Comparison of ENCODE assay signal across 16 cellular contexts in genomic region chr4:121270384-121270783, GRCh38.
DNase-seq lines count a peak whose midpoint lies in the region; ATAC-seq and TF ChIP-seq lines count a peak whose summit lies in the region.
"Had no signal": no experiment of that assay in that cellular context is flagged by ENCODE, and none has a peak within 500 bp of the region (broad histone marks: within the 10 kb centered on the region; RNA-seq: fewer than 3 reads in every experiment).

No MANE protein-coding gene starts in this region.

- no peak overlapping the region for H3K4me3 ChIP-seq in cardiac fibroblast (replicated peaks in 1 of 2; ENCODE audit: low read depth in 2 of 2, low read length in 2 of 2)
- H3K4me3 ChIP-seq: GM23338, SJSA1 had no signal

- ATAC-seq in HG03045 (IDR thresholded peaks at IDR 0.05; ENCODE audit: unreplicated experiment) (no peak), GM19035 (IDR thresholded peaks at IDR 0.05; ENCODE audit: unreplicated experiment) (no peak), HG02623 (IDR thresholded peaks at IDR 0.05; ENCODE audit: unreplicated experiment) (no peak)
- ATAC-seq: GM23338, HepG2 had no signal

- intact Hi-C loops in head of caudate nucleus (cut with DNase I): no loop called here

- no peak for TF ChIP-seq CTCF in cardiac fibroblast (IDR thresholded peaks at IDR 0.05; ENCODE audit: low read depth, low read length)

- DNase-seq in HPDE6-E6E7 (ENCODE audit: extremely low spot score) (peak; percentile 25), NCI-H226 (peak; percentile 41), cardiac fibroblast (ENCODE audit: low read depth in 2 of 2) (peak; percentile 11 to 66), kidney glomerular epithelial cell (lab: John Stamatoyannopoulos, UW) (peak; percentile 4), head of caudate nucleus (no peak)
- DNase-seq: AML-193, Caco-2, Kasumi-1, NCI-H2227 treated with DMSO at 0.1 percent for 48 hours, NCI-H526 had no signal

Comparison
In these comparisons a context has a peak if more than half of its experiments do, and no peak if none do; other contexts are left out.
1. DNase-seq: peak in HPDE6-E6E7 (single experiment), NCI-H226 (single experiment), cardiac fibroblast (2 of 2) and kidney glomerular epithelial cell (single experiment); none in head of caudate nucleus (0 of 42).